In genomic region chr4:128068927-128069326, GRCh38 we compare ENCODE assay signal across 8 cellular contexts.
DNase-seq lines count a peak whose midpoint lies in the region; ATAC-seq and TF ChIP-seq lines count a peak whose summit lies in the region.

No MANE protein-coding gene starts in this region.

- peak; percentile 32 for TF ChIP-seq CTCF in AG10803 (conservative IDR thresholded peaks at IDR 0.05; ENCODE audit: low read length)
- peak; percentile 20 for TF ChIP-seq CTCF in GM13976 (IDR thresholded peaks at IDR 0.05; ENCODE audit: borderline replicate concordance, control extremely low read depth, extremely low read depth, insufficient read depth, missing control alignments)
- peak; percentile 21 for TF ChIP-seq CTCF in foreskin fibroblast (IDR thresholded peaks at IDR 0.05; ENCODE audit: low read depth, low read length)

- in situ Hi-C loops in GM13976 (cut with MboI; ENCODE audit: low sequenced_read_pairs, unreplicated experiment) = no loop called here

- H3K4me3 ChIP-seq in AG10803 (ENCODE audit: low read length) (no peak overlapping the region), foreskin fibroblast (ENCODE audit: low read depth in 1 of 2, low read length in 2 of 2) (no peak overlapping the region)

- DNase-seq in AG10803 (ENCODE audit: low read depth) (peak; percentile 15), GM13976 (ENCODE audit: low spot score) (no peak), NCI-H69 (lab: John Stamatoyannopoulos, UW) (peak; percentile 13), foreskin fibroblast (peak; percentile 4 to 46), activated gamma-delta T cell treated with Interleukin-2 at 50 U/mL for 16 hours (no peak), DMS79 (lab: John Stamatoyannopoulos, UW) (no peak), GM19240 (ENCODE audit: insufficient read length, low spot score) (no peak)

- ATAC-seq in GM21619 (IDR thresholded peaks at IDR 0.05; ENCODE audit: unreplicated experiment) = no peak

Comparison
In these comparisons a context has a peak if more than half of its experiments do, and no peak if none do; other contexts are left out.
1. DNase-seq: peak in AG10803 (single experiment), NCI-H69 (single experiment) and foreskin fibroblast (2 of 2); none in GM13976 (single experiment), activated gamma-delta T cell treated with Interleukin-2 at 50 U/mL for 16 hours (single experiment), DMS79 (single experiment) and GM19240 (single experiment).
2. Peak in every context shown above with its lines, with median percentiles within 50 percentile points of each other: CTCF ChIP-seq.